In the genomic region with DNA sequence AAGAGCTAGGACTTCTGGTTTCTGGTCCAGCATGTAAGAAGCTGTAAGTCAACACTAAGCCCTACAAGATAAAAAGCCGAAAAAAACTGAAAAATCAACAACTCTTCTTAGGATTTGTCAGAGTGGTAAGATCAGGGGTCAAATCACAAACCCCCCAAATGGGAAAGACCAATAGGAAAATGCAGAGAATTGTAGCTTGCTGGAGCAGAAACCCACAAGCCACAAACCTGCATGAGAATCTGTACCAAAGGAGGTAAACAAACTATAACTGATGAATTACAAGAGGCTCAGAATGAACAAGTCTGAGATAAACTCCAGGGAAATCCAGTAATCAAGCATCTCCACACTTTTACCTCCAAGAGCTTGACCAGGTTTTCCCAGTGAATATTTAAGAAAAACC, we compare ENCODE assay signal across 14 cellular contexts. TPM values are rescaled to one million over a fixed set of nuclear protein-coding genes. Genes with fewer than 3 reads are reported as not detected.
DNase-seq lines count a peak whose midpoint lies in the region; ATAC-seq, FAIRE-seq and TF ChIP-seq lines count a peak whose summit lies in the region.
"Had no signal": no experiment of that assay in that cellular context is flagged by ENCODE, and none has a peak within 500 bp of the region (broad histone marks: within the 10 kb centered on the region; RNA-seq: fewer than 3 reads in every experiment).

No MANE protein-coding gene starts in this region.

- in situ Hi-C loops in GM23248 (cut with MboI), result no loop called here

- H3K4me3 ChIP-seq in DND-41 (ENCODE audit: low read depth in 1 of 2, low read length in 2 of 2), result 0 out of 4 replicates have a peak overlapping the region, but pooled peaks of 1 of the 2 experiments have one; percentile 1
- H3K4me3 ChIP-seq in gastroesophageal sphincter, result no peak overlapping the region
- H3K4me3 ChIP-seq in GM23248, result no peak overlapping the region

- H4K20me1 ChIP-seq in DND-41 (ENCODE audit: insufficient read depth, low read length) (peaks cover 27% of the 10 kb centered on the region; the same call in 1 of the 2 replicates), GM23248 (ENCODE audit: insufficient read depth) (0 out of 2 replicates have a peak, but pooled peaks cover 8% of the 10 kb centered on the region)

- H3K27ac ChIP-seq in DND-41 (ENCODE audit: low read length) (peak overlapping the region; percentile 75), gastroesophageal sphincter (no peak overlapping the region), GM23248 (no peak overlapping the region)
- H3K27ac ChIP-seq: HL-60, VCaP had no signal

- peaks cover 3% of the 10 kb centered on the region for H3K9me3 ChIP-seq in DND-41 (ENCODE audit: insufficient read depth, low read length, severe bottlenecking)
- no peaks in the 10 kb centered on the region for H3K9me3 ChIP-seq in gastroesophageal sphincter
- H3K9me3 ChIP-seq in GM23248 (ENCODE audit: low read depth), result no peaks in the 10 kb centered on the region

- no peaks in the 10 kb centered on the region for H3K9me2 ChIP-seq in GM23248 (ENCODE audit: insufficient read depth)

- H3K27me3 ChIP-seq in DND-41 (ENCODE audit: insufficient read depth, low read length, poor library complexity), result no peaks in the 10 kb centered on the region
- H3K27me3 ChIP-seq in gastroesophageal sphincter, result no peaks in the 10 kb centered on the region
- H3K27me3 ChIP-seq in GM23248 (replicated peaks; ENCODE audit: insufficient read depth), result no peaks in the 10 kb centered on the region

- H3K4me1 ChIP-seq in DND-41 (ENCODE audit: insufficient read depth, low read length), result peaks cover 39% of the 10 kb centered on the region
- H3K4me1 ChIP-seq in gastroesophageal sphincter, result peaks cover 0 to 15% (median 5%) of the 10 kb centered on the region in 3 donors
- peaks cover 29% of the 10 kb centered on the region for H3K4me1 ChIP-seq in GM23248 (ENCODE audit: insufficient read depth)

- H3K79me2 ChIP-seq in DND-41 (ENCODE audit: insufficient read depth, low read length), result peaks cover 100% of the 10 kb centered on the region
- peaks cover 100% of the 10 kb centered on the region for H3K79me2 ChIP-seq in GM23248 (ENCODE audit: insufficient read depth)

- 59% methylated on average over 1 of the region's 1 CpG; no CpG with 5 or more reads in 1 of the 2 donors for WGBS in gastroesophageal sphincter (ENCODE audit: low coverage in 1 of 2), 2 donors
- 96 to 100% methylated on average over 1 of the region's 1 CpG for WGBS in GM23248 (ENCODE audit: low coverage in 1 of 2, low lambda C conversion rate in 2 of 2, missing lambda C conversion rate in 2 of 2), 2 experiments

- H2AFZ ChIP-seq in DND-41 (ENCODE audit: low read depth, low read length) (no peak overlapping the region), GM23248 (no peak overlapping the region)

- peak; percentile 48 for DNase-seq in DND-41
- DNase-seq in GM19239 (ENCODE audit: insufficient read length, low spot score), result no peak
- DNase-seq in OCI-M1 (lab: John Stamatoyannopoulos, UW), result peak; percentile 11
- DNase-seq in kidney glomerular epithelial cell (lab: John Stamatoyannopoulos, UW), result peak; percentile 25
- no peak for DNase-seq in GM23248
- DNase-seq in DMS53 (lab: John Stamatoyannopoulos, UW), result no peak
- no peak for DNase-seq in hippocampal formation (lab: John Stamatoyannopoulos, UW)
- DNase-seq: activated gamma-delta T cell treated with Interleukin-2 at 50 U/mL for 16 hours, NCI-H1092 treated with DMSO at 0.1 percent for 48 hours, NCI-H510A, Right ventricle myocardium superior had no signal

- no peak for TF ChIP-seq CTCF in DND-41 (IDR thresholded peaks at IDR 0.05; ENCODE audit: borderline replicate concordance, extremely low read depth, low read length, poor library complexity, severe bottlenecking)
- no peak for TF ChIP-seq CTCF in gastroesophageal sphincter (IDR thresholded peaks at IDR 0.05)

- TF ChIP-seq EP300 in gastroesophageal sphincter (IDR thresholded peaks at IDR 0.05), result no peak

- H3K36me3 ChIP-seq in DND-41 (ENCODE audit: insufficient read depth, low read length) (peaks cover 12% of the 10 kb centered on the region; the same call in 1 of the 2 replicates), gastroesophageal sphincter (no peaks in the 10 kb centered on the region), GM23248 (ENCODE audit: low read depth) (no peaks in the 10 kb centered on the region)

- H3K4me2 ChIP-seq in DND-41 (ENCODE audit: insufficient read depth, low read length), result peak overlapping the region; percentile 43
- H3K4me2 ChIP-seq in GM23248 (ENCODE audit: unreplicated experiment), result no peak overlapping the region

- ATAC-seq in DND-41 (ENCODE audit: insufficient read depth, low read depth), result peak; percentile 88
- no peak for ATAC-seq in gastroesophageal sphincter

- H3K9ac ChIP-seq in DND-41 (ENCODE audit: low read depth, low read length), result peak overlapping the region; percentile 26; the same call in 1 of the 2 replicates
- H3K9ac ChIP-seq in GM23248, result no peak overlapping the region

- peaks cover 20% of the 10 kb centered on the region; the same call in 1 of the 2 replicates for H3F3A ChIP-seq in GM23248 (ENCODE audit: insufficient read depth)

- peak; percentile 78 for FAIRE-seq in GM19239 (lab: Jason Lieb, UNC)

- TF ChIP-seq POLR2A in gastroesophageal sphincter (IDR thresholded peaks at IDR 0.05), result no peak

RNA-seq across cellular contexts. Expression of gene RFX7, which starts 36.0 kb away (rescaled TPM):
- 1 to 10 TPM; 5.9 to 8.7 (median 7.2) TPM for total RNA-seq in gastroesophageal sphincter
- total RNA-seq in GM23248 (2014; rRNA removed; shearing (Covaris generic)), result 5.8 and 6.3 TPM in 2 replicates
- polyA plus RNA-seq in GM23248 (2016; fragmentation: Nextera tagmentation; extraction: Ambion mirVana), result 4.0 and 4.4 TPM in 2 replicates

Comparison
In these comparisons a context has a peak if more than half of its experiments do, and no peak if none do; other contexts are left out.
1. DNase-seq: peak in DND-41 (single experiment), OCI-M1 (single experiment) and kidney glomerular epithelial cell (single experiment); none in GM19239 (single experiment), GM23248 (single experiment), DMS53 (single experiment) and hippocampal formation (0 of 2).